1 cellular context compared by ENCODE assay signal in the genomic region with DNA sequence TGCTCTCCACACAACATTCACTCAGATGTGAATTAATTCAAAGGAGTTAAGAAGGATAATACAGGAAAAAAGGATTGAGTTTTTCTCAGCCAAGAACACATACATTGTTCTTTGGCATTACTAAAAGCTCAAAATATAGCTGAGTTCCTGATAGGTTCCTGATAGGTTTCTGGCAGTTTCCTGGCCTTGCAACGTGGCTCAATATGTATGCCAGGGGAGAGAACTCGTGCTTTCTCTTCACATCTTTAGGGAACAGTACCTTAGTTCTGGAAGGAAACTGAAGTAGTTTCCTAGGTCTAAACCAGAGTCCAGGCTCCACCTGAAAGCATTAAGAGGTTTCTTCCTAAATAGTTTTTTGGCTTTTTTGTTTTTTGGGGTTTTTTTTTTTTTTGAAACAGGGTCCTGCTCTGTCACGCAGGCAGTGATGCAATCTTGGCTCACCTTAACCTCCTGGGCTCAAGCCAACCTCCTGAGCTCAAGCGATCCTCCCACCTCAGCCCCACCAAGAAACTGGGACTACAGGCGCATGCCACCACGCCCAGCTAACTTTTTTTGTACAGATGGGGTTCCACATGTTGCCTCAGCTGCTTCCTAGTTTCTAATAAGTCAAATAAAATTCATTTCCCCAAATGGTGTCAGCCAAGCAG.
TF ChIP-seq lines count a peak whose summit lies in the region.

No MANE protein-coding gene starts in this region.

TF ChIP-seq in K562, 482 proteins besides CTCF, POLR2A, EP300 and RAD21 (continued from another document and continues in another):
- TF ChIP-seq CHD7 (IDR thresholded peaks at IDR 0.05; ENCODE audit: low read depth, low read length): no peak
- no peak for TF ChIP-seq ZNF778 (CRISPR knock-in tag; IDR thresholded peaks at IDR 0.05)
- no peak for TF ChIP-seq ZNF561 (CRISPR knock-in tag; conservative IDR thresholded peaks at IDR 0.05)
- TF ChIP-seq, protein P1, sequence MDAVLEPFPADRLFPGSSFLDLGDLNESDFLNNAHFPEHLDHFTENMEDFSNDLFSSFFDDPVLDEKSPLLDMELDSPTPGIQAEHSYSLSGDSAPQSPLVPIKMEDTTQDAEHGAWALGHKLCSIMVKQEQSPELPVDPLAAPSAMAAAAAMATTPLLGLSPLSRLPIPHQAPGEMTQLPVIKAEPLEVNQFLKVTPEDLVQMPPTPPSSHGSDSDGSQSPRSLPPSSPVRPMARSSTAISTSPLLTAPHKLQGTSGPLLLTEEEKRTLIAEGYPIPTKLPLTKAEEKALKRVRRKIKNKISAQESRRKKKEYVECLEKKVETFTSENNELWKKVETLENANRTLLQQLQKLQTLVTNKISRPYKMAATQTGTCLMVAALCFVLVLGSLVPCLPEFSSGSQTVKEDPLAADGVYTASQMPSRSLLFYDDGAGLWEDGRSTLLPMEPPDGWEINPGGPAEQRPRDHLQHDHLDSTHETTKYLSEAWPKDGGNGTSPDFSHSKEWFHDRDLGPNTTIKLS (IDR thresholded peaks at IDR 0.05; ENCODE audit: borderline replicate concordance, low read depth): peak; percentile 52; the same call in 1 of the 2 replicates
- peak; percentile 67 for TF ChIP-seq JUND (IDR thresholded peaks at IDR 0.05; ENCODE audit: borderline replicate concordance, low read depth, low read length)
- TF ChIP-seq JUND (tag; IDR thresholded peaks at IDR 0.05; ENCODE audit: borderline replicate concordance, low read depth, low read length): no peak
- TF ChIP-seq ZNF274 (IDR thresholded peaks at IDR 0.05; ENCODE audit: borderline replicate concordance, low read depth, low read length): no peak
- peak; percentile 67; the same call in 1 of the 2 replicates for TF ChIP-seq MYC (IDR thresholded peaks at IDR 0.05; ENCODE audit: low read depth, low read length)
- TF ChIP-seq MYC (CRISPR knock-in tag; IDR thresholded peaks at IDR 0.05; ENCODE audit: borderline replicate concordance, low read depth): no peak
- TF ChIP-seq HBP1 (CRISPR knock-in tag; IDR thresholded peaks at IDR 0.05): no peak
- peak; percentile 80 for TF ChIP-seq CEBPG (CRISPR knock-in tag; IDR thresholded peaks at IDR 0.05)
- TF ChIP-seq CEBPG (tag; conservative IDR thresholded peaks at IDR 0.05 in 1 of 2, IDR thresholded peaks at IDR 0.05 in 1 of 2): peak; percentile 82 to 85
- TF ChIP-seq BCL6 (CRISPR knock-in tag; IDR thresholded peaks at IDR 0.05): no peak
- peak; percentile 83 for TF ChIP-seq ZEB2 (IDR thresholded peaks at IDR 0.05)
- no peak for TF ChIP-seq NCOA4 (IDR thresholded peaks at IDR 0.05; ENCODE audit: partially characterized antibody)
- no peak for TF ChIP-seq ZFP30 (CRISPR knock-in tag; IDR thresholded peaks at IDR 0.05; ENCODE audit: borderline replicate concordance)
- no peak for TF ChIP-seq ZNF143 (CRISPR knock-in tag; IDR thresholded peaks at IDR 0.05)
- TF ChIP-seq, protein P2, sequence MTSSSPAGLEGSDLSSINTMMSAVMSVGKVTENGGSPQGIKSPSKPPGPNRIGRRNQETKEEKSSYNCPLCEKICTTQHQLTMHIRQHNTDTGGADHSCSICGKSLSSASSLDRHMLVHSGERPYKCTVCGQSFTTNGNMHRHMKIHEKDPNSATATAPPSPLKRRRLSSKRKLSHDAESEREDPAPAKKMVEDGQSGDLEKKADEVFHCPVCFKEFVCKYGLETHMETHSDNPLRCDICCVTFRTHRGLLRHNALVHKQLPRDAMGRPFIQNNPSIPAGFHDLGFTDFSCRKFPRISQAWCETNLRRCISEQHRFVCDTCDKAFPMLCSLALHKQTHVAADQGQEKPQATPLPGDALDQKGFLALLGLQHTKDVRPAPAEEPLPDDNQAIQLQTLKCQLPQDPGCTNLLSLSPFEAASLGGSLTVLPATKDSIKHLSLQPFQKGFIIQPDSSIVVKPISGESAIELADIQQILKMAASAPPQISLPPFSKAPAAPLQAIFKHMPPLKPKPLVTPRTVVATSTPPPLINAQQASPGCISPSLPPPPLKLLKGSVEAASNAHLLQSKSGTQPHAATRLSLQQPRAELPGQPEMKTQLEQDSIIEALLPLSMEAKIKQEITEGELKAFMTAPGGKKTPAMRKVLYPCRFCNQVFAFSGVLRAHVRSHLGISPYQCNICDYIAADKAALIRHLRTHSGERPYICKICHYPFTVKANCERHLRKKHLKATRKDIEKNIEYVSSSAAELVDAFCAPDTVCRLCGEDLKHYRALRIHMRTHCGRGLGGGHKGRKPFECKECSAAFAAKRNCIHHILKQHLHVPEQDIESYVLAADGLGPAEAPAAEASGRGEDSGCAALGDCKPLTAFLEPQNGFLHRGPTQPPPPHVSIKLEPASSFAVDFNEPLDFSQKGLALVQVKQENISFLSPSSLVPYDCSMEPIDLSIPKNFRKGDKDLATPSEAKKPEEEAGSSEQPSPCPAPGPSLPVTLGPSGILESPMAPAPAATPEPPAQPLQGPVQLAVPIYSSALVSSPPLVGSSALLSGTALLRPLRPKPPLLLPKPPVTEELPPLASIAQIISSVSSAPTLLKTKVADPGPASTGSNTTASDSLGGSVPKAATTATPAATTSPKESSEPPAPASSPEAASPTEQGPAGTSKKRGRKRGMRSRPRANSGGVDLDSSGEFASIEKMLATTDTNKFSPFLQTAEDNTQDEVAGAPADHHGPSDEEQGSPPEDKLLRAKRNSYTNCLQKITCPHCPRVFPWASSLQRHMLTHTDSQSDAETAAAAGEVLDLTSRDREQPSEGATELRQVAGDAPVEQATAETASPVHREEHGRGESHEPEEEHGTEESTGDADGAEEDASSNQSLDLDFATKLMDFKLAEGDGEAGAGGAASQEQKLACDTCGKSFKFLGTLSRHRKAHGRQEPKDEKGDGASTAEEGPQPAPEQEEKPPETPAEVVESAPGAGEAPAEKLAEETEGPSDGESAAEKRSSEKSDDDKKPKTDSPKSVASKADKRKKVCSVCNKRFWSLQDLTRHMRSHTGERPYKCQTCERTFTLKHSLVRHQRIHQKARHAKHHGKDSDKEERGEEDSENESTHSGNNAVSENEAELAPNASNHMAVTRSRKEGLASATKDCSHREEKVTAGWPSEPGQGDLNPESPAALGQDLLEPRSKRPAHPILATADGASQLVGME (CRISPR knock-in tag; IDR thresholded peaks at IDR 0.05): no peak
- no peak for TF ChIP-seq RFX1 (IDR thresholded peaks at IDR 0.05)
- no peak for TF ChIP-seq KDM2B (CRISPR knock-in tag; IDR thresholded peaks at IDR 0.05)
- TF ChIP-seq, protein P3, sequence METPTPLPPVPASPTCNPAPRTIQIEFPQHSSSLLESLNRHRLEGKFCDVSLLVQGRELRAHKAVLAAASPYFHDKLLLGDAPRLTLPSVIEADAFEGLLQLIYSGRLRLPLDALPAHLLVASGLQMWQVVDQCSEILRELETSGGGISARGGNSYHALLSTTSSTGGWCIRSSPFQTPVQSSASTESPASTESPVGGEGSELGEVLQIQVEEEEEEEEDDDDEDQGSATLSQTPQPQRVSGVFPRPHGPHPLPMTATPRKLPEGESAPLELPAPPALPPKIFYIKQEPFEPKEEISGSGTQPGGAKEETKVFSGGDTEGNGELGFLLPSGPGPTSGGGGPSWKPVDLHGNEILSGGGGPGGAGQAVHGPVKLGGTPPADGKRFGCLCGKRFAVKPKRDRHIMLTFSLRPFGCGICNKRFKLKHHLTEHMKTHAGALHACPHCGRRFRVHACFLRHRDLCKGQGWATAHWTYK (CRISPR knock-in tag; IDR thresholded peaks at IDR 0.05): no peak
- TF ChIP-seq TRIM24 (IDR thresholded peaks at IDR 0.05): peak; percentile 78 to 80
- no peak for TF ChIP-seq SP1 (CRISPR knock-in tag; IDR thresholded peaks at IDR 0.05)
- TF ChIP-seq, protein P4, sequence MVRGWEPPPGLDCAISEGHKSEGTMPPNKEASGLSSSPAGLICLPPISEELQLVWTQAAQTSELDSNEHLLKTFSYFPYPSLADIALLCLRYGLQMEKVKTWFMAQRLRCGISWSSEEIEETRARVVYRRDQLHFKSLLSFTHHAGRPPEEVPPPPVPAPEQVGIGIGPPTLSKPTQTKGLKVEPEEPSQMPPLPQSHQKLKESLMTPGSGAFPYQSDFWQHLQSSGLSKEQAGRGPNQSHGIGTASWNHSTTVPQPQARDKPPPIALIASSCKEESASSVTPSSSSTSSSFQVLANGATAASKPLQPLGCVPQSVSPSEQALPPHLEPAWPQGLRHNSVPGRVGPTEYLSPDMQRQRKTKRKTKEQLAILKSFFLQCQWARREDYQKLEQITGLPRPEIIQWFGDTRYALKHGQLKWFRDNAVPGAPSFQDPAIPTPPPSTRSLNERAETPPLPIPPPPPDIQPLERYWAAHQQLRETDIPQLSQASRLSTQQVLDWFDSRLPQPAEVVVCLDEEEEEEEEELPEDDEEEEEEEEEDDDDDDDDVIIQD (CRISPR knock-in tag; IDR thresholded peaks at IDR 0.05): no peak
- peak; percentile 55 for TF ChIP-seq SMARCE1 (IDR thresholded peaks at IDR 0.05)
- peak; percentile 58 to 59 for TF ChIP-seq NRF1 (conservative IDR thresholded peaks at IDR 0.05 in 1 of 2, IDR thresholded peaks at IDR 0.05 in 1 of 2)
- peak; percentile 69; the same call in 1 of the 2 replicates for TF ChIP-seq CXXC5 (CRISPR knock-in tag; IDR thresholded peaks at IDR 0.05)
- peak; percentile 49 for TF ChIP-seq BRD9 (IDR thresholded peaks at IDR 0.05; ENCODE audit: low read depth, partially characterized antibody)
- TF ChIP-seq ZNF583 (CRISPR knock-in tag; IDR thresholded peaks at IDR 0.05): no peak
- TF ChIP-seq ZNF785 (CRISPR knock-in tag; IDR thresholded peaks at IDR 0.05): no peak
- TF ChIP-seq ZBTB8A (IDR thresholded peaks at IDR 0.05; ENCODE audit: partially characterized antibody): no peak
- no peak for TF ChIP-seq HDGF (IDR thresholded peaks at IDR 0.05)
